ENCODE assay signal across 14 cellular contexts in genomic region chr1:200894712-200895447, GRCh38. TPM values are rescaled to one million over a fixed set of nuclear protein-coding genes. Genes with fewer than 3 reads are reported as not detected.
DNase-seq lines count a peak whose midpoint lies in the region; TF ChIP-seq lines count a peak whose summit lies in the region.
"Had no signal": no experiment of that assay in that cellular context is flagged by ENCODE, and none has a peak within 500 bp of the region (broad histone marks: within the 10 kb centered on the region; RNA-seq: fewer than 3 reads in every experiment).

Gene INAVA (plus strand): TSS chr1:200894900. CDS start chr1:200898401, 3,501 bp downstream.

- TF ChIP-seq EP300 in suprapubic skin (IDR thresholded peaks at IDR 0.05): no peak

- no peaks in the 10 kb centered on the region for H3K36me3 Mint-ChIP-seq in activated CD4-positive, alpha-beta memory T cell treated with anti-CD3 and anti-CD28 coated beads for 36 hours

- TF ChIP-seq POLR2A in suprapubic skin (IDR thresholded peaks at IDR 0.05): no peak

- TF ChIP-seq CTCF in HEK293 (tag by site-specific recombination; IDR thresholded peaks at IDR 0.05): no peak
- TF ChIP-seq CTCF in astrocyte of the spinal cord (IDR thresholded peaks at IDR 0.05; ENCODE audit: low read depth, low read length): peak; percentile 7
- TF ChIP-seq CTCF in suprapubic skin (IDR thresholded peaks at IDR 0.05): no peak

- no peak for DNase-seq in astrocyte of the spinal cord (ENCODE audit: low read depth, low spot score)
- DNase-seq in left kidney (ENCODE audit: low read depth, low spot score): peak; percentile 59
- DNase-seq in suprapubic skin (ENCODE audit: low spot score in 2 of 2): no peak
- no peak for DNase-seq in NOMO-1 treated with dmso at 0.1 percent for 144 hours (lab: John Stamatoyannopoulos, UW; ENCODE audit: unreplicated experiment)
- no peak for DNase-seq in caudate nucleus (lab: John Stamatoyannopoulos, UW)
- no peak for DNase-seq in activated CD4-positive, alpha-beta memory T cell treated with anti-CD3 and anti-CD28 coated beads for 36 hours
- no peak for DNase-seq in activated CD8-positive, alpha-beta memory T cell treated with anti-CD3 and anti-CD28 coated beads for 24 hours
- DNase-seq: anterior cingulate cortex; DMS153; NCI-H226; SK-N-SH; stimulated activated CD4-positive, alpha-beta T cell treated with anti-CD3 and anti-CD28 coated beads, Interleukin-4, amount 100 ng/mL, for 24 hours; tibial artery had no signal

- intact Hi-C loops in activated CD4-positive, alpha-beta memory T cell treated with anti-CD3 and anti-CD28 coated beads for 36 hours (cut with micrococcal nuclease): no loop called here

- H3K36me3 ChIP-seq in HEK293 (ENCODE audit: control insufficient read depth in 2 of 2, insufficient read depth in 1 of 2, low read length in 2 of 2) (peaks cover 0 to 11% of the 10 kb centered on the region in 2 experiments; a peak in 1 of 3 replicates), suprapubic skin (peaks cover 8% of the 10 kb centered on the region)
- H3K36me3 ChIP-seq: tibial artery had no signal

- H3K4me1 Mint-ChIP-seq in activated CD4-positive, alpha-beta memory T cell treated with anti-CD3 and anti-CD28 coated beads for 36 hours (ENCODE audit: low read depth): peaks cover 20% of the 10 kb centered on the region

- peaks cover 34% of the 10 kb centered on the region for H3K27me3 ChIP-seq in suprapubic skin

- peaks cover 47% of the 10 kb centered on the region for H3K27me3 Mint-ChIP-seq in activated CD4-positive, alpha-beta memory T cell treated with anti-CD3 and anti-CD28 coated beads for 36 hours

- WGBS in suprapubic skin: 43% methylated on average over 11 of the region's 15 CpGs

- in situ Hi-C loops in astrocyte of the spinal cord (cut with HindIII; ENCODE audit: low sequenced_read_pairs): no loop called here

- CTCF ChIA-PET in HEK293 (lab: Yijun Ruan, JAX): interaction anchor here (1.1 kb wide), 1 partner anchor 131 kb away, joined by 4 read pairs; no protein-coding TSS in a partner anchor
- CTCF ChIA-PET in activated CD4-positive, alpha-beta memory T cell treated with anti-CD3 and anti-CD28 coated beads for 36 hours (lab: Charles Lee): no interaction called here

- H3K4me1 ChIP-seq in HEK293 (ENCODE audit: control insufficient read depth, insufficient read depth, low read length): peaks cover 4% of the 10 kb centered on the region; the same call in 1 of the 2 replicates
- peaks cover 48% of the 10 kb centered on the region for H3K4me1 ChIP-seq in suprapubic skin

- H3K4me3 ChIP-seq in HEK293 (ENCODE audit: low read depth, low read length) (no peak within 1 kb of the TSS), astrocyte of the spinal cord (ENCODE audit: low read depth, low read length) (no peak within 1 kb of the TSS), suprapubic skin (peak within 1 kb of the TSS; percentile 54)
- H3K4me3 ChIP-seq: tibial artery had no signal

- no peaks in the 10 kb centered on the region for H3K9me3 Mint-ChIP-seq in activated CD4-positive, alpha-beta memory T cell treated with anti-CD3 and anti-CD28 coated beads for 36 hours

- POLR2A ChIA-PET in HEK293 (lab: Yijun Ruan, JAX): interaction anchor here (0.6 kb wide), 1 partner anchor 29 kb away, joined by 3 read pairs; no protein-coding TSS in a partner anchor
- POLR2A ChIA-PET in activated CD4-positive, alpha-beta memory T cell treated with anti-CD3 and anti-CD28 coated beads for 36 hours (lab: Charles Lee): no interaction called here

- no peak within 1 kb of the TSS for H3K27ac Mint-ChIP-seq in activated CD4-positive, alpha-beta memory T cell treated with anti-CD3 and anti-CD28 coated beads for 36 hours

- no peak within 1 kb of the TSS for H3K4me3 Mint-ChIP-seq in activated CD4-positive, alpha-beta memory T cell treated with anti-CD3 and anti-CD28 coated beads for 36 hours

- no peaks in the 10 kb centered on the region for H3K9me3 ChIP-seq in HEK293 (ENCODE audit: control insufficient read depth, insufficient read depth, low read depth, low read length)
- no peaks in the 10 kb centered on the region for H3K9me3 ChIP-seq in suprapubic skin
- H3K9me3 ChIP-seq: SK-N-SH, tibial artery had no signal

- H3K27ac ChIP-seq in HEK293 (ENCODE audit: extremely low read depth, low read depth, low read length): no peak within 1 kb of the TSS
- H3K27ac ChIP-seq in suprapubic skin: peak within 1 kb of the TSS; percentile 76
- no peak within 1 kb of the TSS for H3K27ac ChIP-seq in caudate nucleus (ENCODE audit: low read depth, low read length)
- H3K27ac ChIP-seq: tibial artery had no signal

TF ChIP-seq in HEK293, 187 proteins besides CTCF, POLR2A, EP300 and RAD21:
- TF ChIP-seq RBAK (tag by site-specific recombination; IDR thresholded peaks at IDR 0.05): no peak
- peak; percentile 76 for TF ChIP-seq SCRT2 (tag by site-specific recombination; IDR thresholded peaks at IDR 0.05)

RNA-seq across cellular contexts. Expression of gene INAVA, which starts in this region (rescaled TPM):
- total RNA-seq in suprapubic skin: 100 to 1,000 TPM; 110 to 137 (median 117) TPM
- total RNA-seq in activated CD4-positive, alpha-beta memory T cell treated with anti-CD3 and anti-CD28 coated beads for 36 hours: not detected

Comparison
In these comparisons a context has a peak if more than half of its experiments do, and no peak if none do; other contexts are left out.
1. RNA of gene INAVA (total RNA-seq): 110 to 137 TPM in suprapubic skin; not detected in activated CD4-positive, alpha-beta memory T cell treated with anti-CD3 and anti-CD28 coated beads for 36 hours; every median in the first group is over 10 times any median in the second.